Comparison of ENCODE assay signal across 21 cellular contexts in genomic region chr2:148014616-148015015, GRCh38.
"Had no signal": no experiment of that assay in that cellular context is flagged by ENCODE, and none has a peak within 500 bp of the region (broad histone marks: within the 10 kb centered on the region; RNA-seq: fewer than 3 reads in every experiment).

No MANE protein-coding gene starts in this region.

- H3K36me3 Mint-ChIP-seq: natural killer cell had no signal

- H3K27ac Mint-ChIP-seq: stimulated activated naive B cell treated with anti-CD40 and anti-IgM and Interleukin-4, amounts not matched to agents 10 μg/mL and 1 μg/mL and 100 μg/mL, for 72 hours; stimulated activated naive CD8-positive, alpha-beta T cell treated with anti-CD3 and anti-CD28 coated beads, Interleukin-15, amount 100 ng/mL, for 72 hours had no signal

- H3K9me3 ChIP-seq: pancreas, prostate gland, right lobe of liver, spleen, thoracic aorta, transverse colon had no signal

- H3K4me1 ChIP-seq: prostate gland had no signal

- H3K4me3 Mint-ChIP-seq: natural killer cell; stimulated activated naive B cell treated with anti-CD40 and anti-IgM and Interleukin-4, amounts not matched to agents 10 μg/mL and 1 μg/mL and 100 μg/mL, for 72 hours; stimulated activated naive CD8-positive, alpha-beta T cell treated with anti-CD3 and anti-CD28 coated beads, Interleukin-15, amount 100 ng/mL, for 72 hours had no signal

- H3K4me2 ChIP-seq: hepatocyte had no signal

- H3K36me3 ChIP-seq: pancreas, prostate gland, right lobe of liver, spleen, thoracic aorta, transverse colon had no signal

- ATAC-seq: left colon; natural killer cell; pancreas; right lobe of liver; stimulated activated naive B cell treated with anti-CD40 and anti-IgM and Interleukin-4, amounts not matched to agents 10 μg/mL and 1 μg/mL and 100 μg/mL, for 72 hours; stimulated activated naive CD8-positive, alpha-beta T cell treated with anti-CD3 and anti-CD28 coated beads, Interleukin-15, amount 100 ng/mL, for 72 hours had no signal

- H3K9me3 Mint-ChIP-seq: natural killer cell had no signal

- DNase-seq: cortex of kidney; dorsolateral prefrontal cortex; effector CD8-positive, alpha-beta T cell; foreskin melanocyte; head of caudate nucleus; left colon; natural killer cell; occipital lobe; pancreas; retina; right lobe of liver; spleen; stimulated activated CD4-positive, alpha-beta T cell treated with anti-CD3 and anti-CD28 coated beads, Interleukin-15, amount 100 ng/mL, for 24 hours; stimulated activated CD4-positive, alpha-beta T cell treated with anti-CD3 and anti-CD28 coated beads, Interleukin-1b, Interleukin-23, amount 100 ng/mL, for 48 hours; stimulated activated CD4-positive, alpha-beta T cell treated with anti-CD3 and anti-CD28 coated beads, Interleukin-4, amount 100 ng/mL, for 24 hours; stimulated activated naive B cell treated with anti-CD40 and anti-IgM and Interleukin-4, amounts not matched to agents 10 μg/mL and 1 μg/mL and 100 μg/mL, for 72 hours; stimulated activated naive CD8-positive, alpha-beta T cell treated with anti-CD3 and anti-CD28 coated beads, Interleukin-15, amount 100 ng/mL, for 72 hours; transverse colon had no signal

- H3K27me3 Mint-ChIP-seq: stimulated activated naive B cell treated with anti-CD40 and anti-IgM and Interleukin-4, amounts not matched to agents 10 μg/mL and 1 μg/mL and 100 μg/mL, for 72 hours; stimulated activated naive CD8-positive, alpha-beta T cell treated with anti-CD3 and anti-CD28 coated beads, Interleukin-15, amount 100 ng/mL, for 72 hours had no signal

- H3K4me3 ChIP-seq: dorsolateral prefrontal cortex, hepatocyte, pancreas, prostate gland, right lobe of liver, spleen, thoracic aorta, transverse colon had no signal

- H3K27ac ChIP-seq: dorsolateral prefrontal cortex, hepatocyte, pancreas, prostate gland, right lobe of liver, spleen, thoracic aorta, transverse colon had no signal

- H2AFZ ChIP-seq: hepatocyte had no signal

- FAIRE-seq: pancreas had no signal
